ENCODE assay signal across 18 cellular contexts in the genomic region with DNA sequence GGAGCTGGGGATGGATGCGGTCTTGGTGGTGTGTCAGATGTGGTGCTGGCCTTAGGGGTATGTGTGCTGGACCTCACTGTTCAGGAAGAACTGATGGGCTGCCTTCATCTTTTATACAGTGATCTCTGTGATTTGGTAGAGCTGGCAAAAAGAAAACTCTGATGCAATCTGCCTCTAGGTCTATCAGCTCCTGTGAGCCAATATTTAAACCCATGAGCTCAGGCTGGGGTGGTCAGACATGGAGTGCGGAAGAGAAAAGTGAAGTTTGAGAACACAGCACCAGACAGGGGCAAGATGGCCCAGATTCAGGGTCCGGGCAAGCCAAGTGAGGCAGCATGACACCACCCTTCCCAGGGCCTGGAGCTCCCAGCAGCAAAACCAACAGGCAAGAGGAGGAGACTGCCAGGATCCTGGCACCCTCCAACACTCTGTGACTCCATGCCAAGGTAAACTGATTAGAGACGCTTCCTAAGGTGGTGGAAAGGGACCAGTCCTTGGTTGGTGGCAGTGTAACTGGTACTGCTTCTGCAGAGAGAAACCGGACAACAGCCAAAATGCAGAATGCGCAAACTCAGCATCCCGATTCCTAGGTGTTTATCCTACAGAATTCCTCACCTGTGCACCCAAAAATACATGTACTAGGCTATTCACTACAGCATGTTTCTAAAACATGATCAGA.
DNase-seq lines count a peak whose midpoint lies in the region; TF ChIP-seq lines count a peak whose summit lies in the region.
"Had no signal": no experiment of that assay in that cellular context is flagged by ENCODE, and none has a peak within 500 bp of the region (broad histone marks: within the 10 kb centered on the region; RNA-seq: fewer than 3 reads in every experiment).

No MANE protein-coding gene starts in this region.

- no peak overlapping the region for H2AFZ ChIP-seq in PC-9

- H3K27me3 ChIP-seq in layer of hippocampus (ENCODE audit: control insufficient read depth, insufficient read depth, low read length) (no peaks in the 10 kb centered on the region), thyroid gland (no peaks in the 10 kb centered on the region), PC-9 (ENCODE audit: insufficient read depth, low read depth) (no peaks in the 10 kb centered on the region)
- H3K27me3 ChIP-seq: spleen had no signal

- H3F3A ChIP-seq in PC-9 (ENCODE audit: insufficient read depth, low read depth) = no peaks in the 10 kb centered on the region

- H3K4me2 ChIP-seq in PC-9 = no peak overlapping the region

- H3K27ac ChIP-seq in layer of hippocampus (ENCODE audit: low read depth, low read length) (peak overlapping the region; percentile 59), thyroid gland (peak overlapping the region in 2 of 3 donors; percentile 18 to 32), PC-9 (no peak overlapping the region)

- H3K36me3 ChIP-seq in thyroid gland (no peaks in the 10 kb centered on the region), PC-9 (ENCODE audit: low read depth) (no peaks in the 10 kb centered on the region)

- TF ChIP-seq POLR2A in thyroid gland (IDR thresholded peaks at IDR 0.05) = no peak

- WGBS in thyroid gland, 2 donors = 77 to 86% methylated on average over 7 of the region's 7 CpGs

- intact Hi-C loops in thyroid gland (cut with DNase I) (no loop called here), PC-9 (cut with micrococcal nuclease; ENCODE audit: unreplicated experiment) (no loop called here)

- H3K9me2 ChIP-seq in PC-9 (ENCODE audit: insufficient read depth) = no peaks in the 10 kb centered on the region

- H3K4me1 ChIP-seq in thyroid gland (peaks cover 37 to 68% of the 10 kb centered on the region in 2 donors), PC-9 (replicated peaks; ENCODE audit: insufficient read depth) (peaks cover 29% of the 10 kb centered on the region)

- POLR2A ChIA-PET in PC-9 (lab: Charles Lee; ENCODE audit: unreplicated experiment) = no interaction called here

- H3K4me3 ChIP-seq in thyroid gland (replicated peaks in 1 of 3) (no peak overlapping the region), PC-9 (no peak overlapping the region)
- H3K4me3 ChIP-seq: GM12878, spleen had no signal

- BruUV-seq in PC-9 (replicated peaks; lab: Mats Ljungman, UMichigan) = no TSS peak

- TF ChIP-seq CTCF in thyroid gland (IDR thresholded peaks at IDR 0.05) = no peak
- TF ChIP-seq CTCF in PC-9 (conservative IDR thresholded peaks at IDR 0.05) = no peak

- H3K79me2 ChIP-seq in PC-9 (ENCODE audit: low read depth) = peaks cover 13% of the 10 kb centered on the region; the same call in 1 of the 2 replicates

- DNase-seq in NCI-H345 (lab: John Stamatoyannopoulos, UW) (peak; percentile 12), NCI-H345 treated with DMSO at 0.1 percent for 48 hours (lab: John Stamatoyannopoulos, UW; ENCODE audit: unreplicated experiment) (no peak), astrocyte of the hippocampus (ENCODE audit: low read depth, low spot score) (peak; percentile 32), thyroid gland (peak; percentile 27 to 61), NCI-H2171 treated with DMSO at 0.1 percent for 48 hours (lab: John Stamatoyannopoulos, UW) (no peak), EL (no peak), PC-9 (no peak)
- DNase-seq: activated CD4-positive, alpha-beta memory T cell treated with anti-CD3 and anti-CD28 coated beads, Interleukin-2, amount 10 ng/mL, durations not matched to agents 7 days and 5 days; CD4-positive, alpha-beta T cell; foreskin melanocyte; IMR-90; mesenchymal stem cell; MV-4-11; NCI-H510A treated with DMSO at 0.1 percent for 48 hours; OCI-M1; spleen had no signal

- CTCF ChIA-PET in PC-9 (lab: Charles Lee) = no interaction called here

- H4K20me1 ChIP-seq in PC-9 (ENCODE audit: insufficient read depth) = 0 out of 2 replicates have a peak, but pooled peaks cover 7% of the 10 kb centered on the region

- H3K9me3 ChIP-seq in thyroid gland (no peaks in the 10 kb centered on the region), PC-9 (ENCODE audit: insufficient read depth, low read depth) (no peaks in the 10 kb centered on the region)
- H3K9me3 ChIP-seq: spleen had no signal

Comparison
In these comparisons a context has a peak if more than half of its experiments do, and no peak if none do; other contexts are left out.
1. DNase-seq: peak in NCI-H345 (single experiment), astrocyte of the hippocampus (single experiment) and thyroid gland (2 of 2); none in NCI-H345 treated with DMSO at 0.1 percent for 48 hours (single experiment), NCI-H2171 treated with DMSO at 0.1 percent for 48 hours (single experiment), EL (single experiment) and PC-9 (0 of 2).